In genomic region chr18:63138469-63139340, GRCh38 we compare ENCODE assay signal across 8 cellular contexts.
A peak's percentile ranks its signal among the peaks of the same experiment; 100 is the strongest.
DNase-seq lines count a peak whose midpoint lies in the region; ATAC-seq and TF ChIP-seq lines count a peak whose summit lies in the region.

No MANE protein-coding gene starts in this region.

- no peaks in the 10 kb centered on the region for H3K9me3 ChIP-seq in HUES64 (ENCODE audit: insufficient read depth, low read depth, low read length)
- H3K9me3 ChIP-seq in gastroesophageal sphincter: no peaks in the 10 kb centered on the region

- H3K27ac Mint-ChIP-seq in effector memory CD8-positive, alpha-beta T cell: peak overlapping the region; percentile 83 to 92
- H3K27ac Mint-ChIP-seq in stimulated activated naive B cell treated with anti-CD40 and anti-IgM and Interleukin-4, amounts not matched to agents 10 μg/mL and 1 μg/mL and 100 μg/mL, for 72 hours: peak overlapping the region; percentile 91
- H3K27ac Mint-ChIP-seq in chondrocyte (ENCODE audit: unreplicated experiment): no peak overlapping the region

- H3K4me3 ChIP-seq in HUES64 (ENCODE audit: low read length) (peak overlapping the region; percentile 16; the same call in 1 of the 2 replicates), gastroesophageal sphincter (no peak overlapping the region)

- no peak for TF ChIP-seq POLR2A in gastroesophageal sphincter (IDR thresholded peaks at IDR 0.05)

- DNase-seq in effector memory CD8-positive, alpha-beta T cell: no peak
- DNase-seq in stimulated activated naive B cell treated with anti-CD40 and anti-IgM and Interleukin-4, amounts not matched to agents 10 μg/mL and 1 μg/mL and 100 μg/mL, for 72 hours: no peak
- DNase-seq in chondrocyte (ENCODE audit: low spot score) (no peak), NCI-H146 (lab: John Stamatoyannopoulos, UW) (no peak)

- H3K9ac ChIP-seq in HUES64 (ENCODE audit: low read depth, low read length): no peak overlapping the region

- TF ChIP-seq EP300 in gastroesophageal sphincter (IDR thresholded peaks at IDR 0.05): no peak

- ATAC-seq in GM18511 (IDR thresholded peaks at IDR 0.05; ENCODE audit: unreplicated experiment) (peak; percentile 62), GM21526 (IDR thresholded peaks at IDR 0.05; ENCODE audit: low FRiP score, unreplicated experiment) (peak; percentile 45), gastroesophageal sphincter (no peak)
- ATAC-seq in effector memory CD8-positive, alpha-beta T cell (replicated peaks): no peak
- ATAC-seq in stimulated activated naive B cell treated with anti-CD40 and anti-IgM and Interleukin-4, amounts not matched to agents 10 μg/mL and 1 μg/mL and 100 μg/mL, for 72 hours (replicated peaks): peak; percentile 41 to 44

- no peaks in the 10 kb centered on the region for H3K36me3 ChIP-seq in HUES64 (ENCODE audit: insufficient read depth, low read length)
- no peaks in the 10 kb centered on the region for H3K36me3 ChIP-seq in gastroesophageal sphincter

- WGBS in HUES64: 69% methylated on average over 9 of the region's 9 CpGs
- 76 to 92% methylated on average over 4 to 7 of the region's 9 CpGs for WGBS in gastroesophageal sphincter (ENCODE audit: low coverage in 1 of 2), 2 donors

- peak overlapping the region; percentile 75 to 82 for H3K4me3 Mint-ChIP-seq in effector memory CD8-positive, alpha-beta T cell
- H3K4me3 Mint-ChIP-seq in stimulated activated naive B cell treated with anti-CD40 and anti-IgM and Interleukin-4, amounts not matched to agents 10 μg/mL and 1 μg/mL and 100 μg/mL, for 72 hours: peak overlapping the region; percentile 65 to 66
- no peak overlapping the region for H3K4me3 Mint-ChIP-seq in chondrocyte (ENCODE audit: unreplicated experiment)

- TF ChIP-seq CTCF in chondrocyte (IDR thresholded peaks at IDR 0.05) (no peak), gastroesophageal sphincter (IDR thresholded peaks at IDR 0.05) (no peak)

- H3K27ac ChIP-seq in HUES64 (ENCODE audit: low read depth, low read length): peak overlapping the region; percentile 62; the same call in 1 of the 2 replicates
- H3K27ac ChIP-seq in gastroesophageal sphincter: peak overlapping the region in 1 of 4 donors; percentile 29

- no peaks in the 10 kb centered on the region for H3K27me3 Mint-ChIP-seq in effector memory CD8-positive, alpha-beta T cell
- no peaks in the 10 kb centered on the region for H3K27me3 Mint-ChIP-seq in stimulated activated naive B cell treated with anti-CD40 and anti-IgM and Interleukin-4, amounts not matched to agents 10 μg/mL and 1 μg/mL and 100 μg/mL, for 72 hours
- peaks cover 12% of the 10 kb centered on the region for H3K27me3 Mint-ChIP-seq in chondrocyte (ENCODE audit: low read depth)

- peaks cover 2% of the 10 kb centered on the region for H3K36me3 Mint-ChIP-seq in effector memory CD8-positive, alpha-beta T cell (ENCODE audit: insufficient read depth)
- peaks cover 46 to 69% of the 10 kb centered on the region in 2 donors for H3K36me3 Mint-ChIP-seq in stimulated activated naive B cell treated with anti-CD40 and anti-IgM and Interleukin-4, amounts not matched to agents 10 μg/mL and 1 μg/mL and 100 μg/mL, for 72 hours
- H3K36me3 Mint-ChIP-seq in chondrocyte (ENCODE audit: low read depth): peaks cover 3% of the 10 kb centered on the region

- H3K27me3 ChIP-seq in HUES64 (ENCODE audit: insufficient read depth, low read length): no peaks in the 10 kb centered on the region
- no peaks in the 10 kb centered on the region for H3K27me3 ChIP-seq in gastroesophageal sphincter

- H3K9me3 Mint-ChIP-seq in effector memory CD8-positive, alpha-beta T cell: no peaks in the 10 kb centered on the region
- H3K9me3 Mint-ChIP-seq in stimulated activated naive B cell treated with anti-CD40 and anti-IgM and Interleukin-4, amounts not matched to agents 10 μg/mL and 1 μg/mL and 100 μg/mL, for 72 hours: peaks cover 2 to 11% of the 10 kb centered on the region in 2 donors
- no peaks in the 10 kb centered on the region for H3K9me3 Mint-ChIP-seq in chondrocyte (ENCODE audit: low read depth)

- peaks cover 40 to 52% of the 10 kb centered on the region in 2 donors for H3K4me1 Mint-ChIP-seq in effector memory CD8-positive, alpha-beta T cell (ENCODE audit: low read depth in 2 of 2)
- H3K4me1 Mint-ChIP-seq in stimulated activated naive B cell treated with anti-CD40 and anti-IgM and Interleukin-4, amounts not matched to agents 10 μg/mL and 1 μg/mL and 100 μg/mL, for 72 hours: peaks cover 68 to 89% of the 10 kb centered on the region in 2 donors
- H3K4me1 Mint-ChIP-seq in chondrocyte (ENCODE audit: low read depth): peaks cover 11% of the 10 kb centered on the region

- H3K4me1 ChIP-seq in HUES64 (ENCODE audit: insufficient read depth, low read length) (peaks cover 14% of the 10 kb centered on the region), gastroesophageal sphincter (peaks cover 0 to 40% (median 0%) of the 10 kb centered on the region in 3 donors)

Comparison
In these comparisons a context has a peak if more than half of its experiments do, and no peak if none do; other contexts are left out.
1. ATAC-seq: peak in GM18511 (single experiment), GM21526 (single experiment) and stimulated activated naive B cell treated with anti-CD40 and anti-IgM and Interleukin-4, amounts not matched to agents 10 μg/mL and 1 μg/mL and 100 μg/mL, for 72 hours (2 of 2); none in effector memory CD8-positive, alpha-beta T cell (single experiment) and gastroesophageal sphincter (single experiment).